18 cellular contexts compared by ENCODE assay signal in the genomic region with DNA sequence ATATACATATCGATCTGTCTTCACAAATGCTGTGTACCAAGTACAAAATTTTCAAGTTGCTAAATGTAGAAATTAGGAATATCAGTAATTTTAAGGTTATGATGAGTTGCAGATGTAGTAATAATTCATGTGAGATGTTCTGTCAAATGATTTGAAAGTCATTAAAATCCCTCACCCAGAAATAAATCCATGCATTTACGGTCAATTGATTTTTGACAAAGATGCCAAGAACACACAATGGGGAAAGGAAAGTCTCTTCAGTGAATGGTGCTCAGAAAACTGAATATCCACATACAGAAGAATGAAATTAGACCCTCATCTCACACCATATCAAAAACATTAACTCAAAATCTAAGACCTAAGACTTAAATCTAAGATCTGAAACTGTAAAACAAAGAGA. TPM values are rescaled to one million over a fixed set of nuclear protein-coding genes. Genes with fewer than 3 reads are reported as not detected.
DNase-seq lines count a peak whose midpoint lies in the region; ATAC-seq and TF ChIP-seq lines count a peak whose summit lies in the region.
"Had no signal": no experiment of that assay in that cellular context is flagged by ENCODE, and none has a peak within 500 bp of the region (broad histone marks: within the 10 kb centered on the region; RNA-seq: fewer than 3 reads in every experiment).

No MANE protein-coding gene starts in this region.

- peaks cover 0 to 4% (median 0%) of the 10 kb centered on the region in 3 donors for H3K9me3 Mint-ChIP-seq in T-cell
- H3K9me3 Mint-ChIP-seq: CD4-positive, alpha-beta memory T cell had no signal

- no peak overlapping the region for H3K4me2 ChIP-seq in neural cell (ENCODE audit: low read length)

- TF ChIP-seq RAD21 in neural cell (conservative IDR thresholded peaks at IDR 0.05) = no peak

- H3K36me3 ChIP-seq in neural cell (ENCODE audit: insufficient read depth, low read length) = no peaks in the 10 kb centered on the region
- H3K36me3 ChIP-seq: HAP-1 had no signal

- no peak overlapping the region for H3K9ac ChIP-seq in neural cell (ENCODE audit: low read length)

- no peaks in the 10 kb centered on the region for H4K20me1 ChIP-seq in neural cell (ENCODE audit: insufficient read depth)

- no peaks in the 10 kb centered on the region for H3K27me3 ChIP-seq in neural cell (ENCODE audit: insufficient read depth, low read depth, low read length)

- peak; percentile 34 for TF ChIP-seq EP300 in neural cell (conservative IDR thresholded peaks at IDR 0.05; ENCODE audit: poor library complexity, severe bottlenecking)

- POLR2A ChIA-PET in HEK293T (lab: Yijun Ruan, JAX) = no interaction called here
- POLR2A ChIA-PET in T-cell (lab: Charles Lee) = no interaction called here

- TF ChIP-seq CTCF in neural cell (IDR thresholded peaks at IDR 0.05; ENCODE audit: poor library complexity, severe bottlenecking) = no peak

- H3K4me3 ChIP-seq in neural cell (ENCODE audit: low read length) = no peak overlapping the region
- H3K4me3 ChIP-seq: GM12878, HAP-1 had no signal

- no peak overlapping the region for H3K4me3 Mint-ChIP-seq in T-cell
- H3K4me3 Mint-ChIP-seq: CD4-positive, alpha-beta memory T cell had no signal

- no peaks in the 10 kb centered on the region for H3K4me1 Mint-ChIP-seq in T-cell
- H3K4me1 Mint-ChIP-seq: CD4-positive, alpha-beta memory T cell had no signal

- no peaks in the 10 kb centered on the region for H3K9me2 ChIP-seq in neural cell (ENCODE audit: insufficient read depth, low read length)

- CTCF ChIA-PET in HEK293T (lab: Yijun Ruan, JAX) = no interaction called here
- CTCF ChIA-PET in T-cell (lab: Charles Lee) = no interaction called here

- H3F3A ChIP-seq in neural cell (ENCODE audit: insufficient read depth, low read length, poor library complexity, severe bottlenecking) = no peaks in the 10 kb centered on the region

- H3K36me3 Mint-ChIP-seq in T-cell = no peaks in the 10 kb centered on the region
- H3K36me3 Mint-ChIP-seq: CD4-positive, alpha-beta memory T cell had no signal

- no peaks in the 10 kb centered on the region for H3K79me2 ChIP-seq in neural cell (replicated peaks; ENCODE audit: insufficient read depth, low read length)

- H3K27ac Mint-ChIP-seq in T-cell = no peak overlapping the region
- H3K27ac Mint-ChIP-seq: CD4-positive, alpha-beta memory T cell had no signal

- peak overlapping the region; percentile 60 for H3K27ac ChIP-seq in neural cell (ENCODE audit: low read length)

- no peak overlapping the region for H2AFZ ChIP-seq in neural cell (ENCODE audit: low read depth, low read length)

- no peaks in the 10 kb centered on the region for H3K9me3 ChIP-seq in neural cell (ENCODE audit: low read length)
- H3K9me3 ChIP-seq: Caco-2, HAP-1 had no signal

- H3K27me3 Mint-ChIP-seq in T-cell = peaks cover 7 to 18% of the 10 kb centered on the region in 2 donors

- ATAC-seq in GM21528 (IDR thresholded peaks at IDR 0.05; ENCODE audit: low FRiP score, unreplicated experiment) = no peak
- no peak for ATAC-seq in T-cell (replicated peaks in 1 of 4)
- ATAC-seq: GM12878 had no signal

- peak; percentile 57 for DNase-seq in NCI-H2171 treated with DMSO at 0.1 percent for 48 hours (lab: John Stamatoyannopoulos, UW)
- no peak for DNase-seq in NCI-H2171 (lab: John Stamatoyannopoulos, UW)
- no peak for DNase-seq in HEK293T (ENCODE audit: extremely low spot score)
- DNase-seq in retina = peak; percentile 62
- DNase-seq in T-cell = no peak
- DNase-seq in DMS53 (lab: John Stamatoyannopoulos, UW) = no peak
- DNase-seq: C1 segment of cervical spinal cord; Caco-2; CD4-positive, alpha-beta memory T cell; DMS153; DMS79; EL; GDM1; GOT3 had no signal

TF ChIP-seq in HEK293T, 16 proteins besides CTCF, POLR2A, EP300 and RAD21:
- TF ChIP-seq BHLHE40 (IDR thresholded peaks at IDR 0.05; ENCODE audit: borderline replicate concordance) (no peak), ARNT (IDR thresholded peaks at IDR 0.05) (no peak), PKNOX1 (IDR thresholded peaks at IDR 0.05) (peak; percentile 22; the same call in 1 of the 2 replicates), NFRKB (IDR thresholded peaks at IDR 0.05) (no peak), SP1 (IDR thresholded peaks at IDR 0.05) (no peak), TARDBP (IDR thresholded peaks at IDR 0.05) (no peak), FOXK2 (IDR thresholded peaks at IDR 0.05) (no peak), L3MBTL2 (conservative IDR thresholded peaks at IDR 0.05) (no peak), LEF1 (IDR thresholded peaks at IDR 0.05; ENCODE audit: borderline replicate concordance) (no peak)

TF ChIP-seq in neural cell, 6 proteins besides CTCF, POLR2A, EP300 and RAD21:
- TF ChIP-seq TAF1 (IDR thresholded peaks at IDR 0.05; ENCODE audit: low read depth) = no peak
- TF ChIP-seq POLR2AphosphoS5 (IDR thresholded peaks at IDR 0.05) = no peak
- TF ChIP-seq SMC3 (conservative IDR thresholded peaks at IDR 0.05; ENCODE audit: poor library complexity) = no peak
- no peak for TF ChIP-seq EZH2 (IDR thresholded peaks at IDR 0.05; ENCODE audit: borderline replicate concordance, insufficient read depth, low read length, poor library complexity, severe bottlenecking)
- no peak for TF ChIP-seq MXI1 (conservative IDR thresholded peaks at IDR 0.05; ENCODE audit: poor library complexity, severe bottlenecking)
- TF ChIP-seq, protein P1, sequence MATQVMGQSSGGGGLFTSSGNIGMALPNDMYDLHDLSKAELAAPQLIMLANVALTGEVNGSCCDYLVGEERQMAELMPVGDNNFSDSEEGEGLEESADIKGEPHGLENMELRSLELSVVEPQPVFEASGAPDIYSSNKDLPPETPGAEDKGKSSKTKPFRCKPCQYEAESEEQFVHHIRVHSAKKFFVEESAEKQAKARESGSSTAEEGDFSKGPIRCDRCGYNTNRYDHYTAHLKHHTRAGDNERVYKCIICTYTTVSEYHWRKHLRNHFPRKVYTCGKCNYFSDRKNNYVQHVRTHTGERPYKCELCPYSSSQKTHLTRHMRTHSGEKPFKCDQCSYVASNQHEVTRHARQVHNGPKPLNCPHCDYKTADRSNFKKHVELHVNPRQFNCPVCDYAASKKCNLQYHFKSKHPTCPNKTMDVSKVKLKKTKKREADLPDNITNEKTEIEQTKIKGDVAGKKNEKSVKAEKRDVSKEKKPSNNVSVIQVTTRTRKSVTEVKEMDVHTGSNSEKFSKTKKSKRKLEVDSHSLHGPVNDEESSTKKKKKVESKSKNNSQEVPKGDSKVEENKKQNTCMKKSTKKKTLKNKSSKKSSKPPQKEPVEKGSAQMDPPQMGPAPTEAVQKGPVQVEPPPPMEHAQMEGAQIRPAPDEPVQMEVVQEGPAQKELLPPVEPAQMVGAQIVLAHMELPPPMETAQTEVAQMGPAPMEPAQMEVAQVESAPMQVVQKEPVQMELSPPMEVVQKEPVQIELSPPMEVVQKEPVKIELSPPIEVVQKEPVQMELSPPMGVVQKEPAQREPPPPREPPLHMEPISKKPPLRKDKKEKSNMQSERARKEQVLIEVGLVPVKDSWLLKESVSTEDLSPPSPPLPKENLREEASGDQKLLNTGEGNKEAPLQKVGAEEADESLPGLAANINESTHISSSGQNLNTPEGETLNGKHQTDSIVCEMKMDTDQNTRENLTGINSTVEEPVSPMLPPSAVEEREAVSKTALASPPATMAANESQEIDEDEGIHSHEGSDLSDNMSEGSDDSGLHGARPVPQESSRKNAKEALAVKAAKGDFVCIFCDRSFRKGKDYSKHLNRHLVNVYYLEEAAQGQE (IDR thresholded peaks at IDR 0.05; ENCODE audit: borderline replicate concordance) = no peak

RNA-seq across cellular contexts. Expression of gene BMPR1B, which starts 12.9 kb away (rescaled TPM):
- 1.6 and 2.5 TPM in 2 replicates for polyA plus RNA-seq in neural cell
- polyA minus RNA-seq in neural cell = 5.3 and 7.3 TPM in 2 replicates
- total RNA-seq in T-cell = under 1 TPM in 3 of 5 donors, not detected in 2; 0.09 to 0.36 (median 0.28) TPM
- total RNA-seq: GM12878 had no signal
- polyA plus RNA-seq: CD4-positive, alpha-beta memory T cell; GM12878 had no signal

Comparison
In these comparisons a context has a peak if more than half of its experiments do, and no peak if none do; other contexts are left out.
1. DNase-seq: peak in NCI-H2171 treated with DMSO at 0.1 percent for 48 hours (single experiment) and retina (single experiment); none in NCI-H2171 (single experiment), HEK293T (single experiment), T-cell (0 of 34) and DMS53 (single experiment).